ENCODE assay signal across 8 cellular contexts in genomic region chr1:207863893-207864535, GRCh38. TPM values are rescaled to one million over a fixed set of nuclear protein-coding genes. Genes with fewer than 3 reads are reported as not detected.
A peak's percentile ranks its signal among the peaks of the same experiment; 100 is the strongest.
DNase-seq lines count a peak whose midpoint lies in the region; ATAC-seq and TF ChIP-seq lines count a peak whose summit lies in the region.

No MANE protein-coding gene starts in this region.

- intact Hi-C loops in dorsolateral prefrontal cortex (cut with DNase I), result no loop called here

- H3K9me3 ChIP-seq in Peyer's patch, result no peaks in the 10 kb centered on the region

- peaks cover 0 to 53% (median 15%) of the 10 kb centered on the region in 4 donors for H3K4me1 ChIP-seq in Peyer's patch

- H3K27me3 ChIP-seq in Peyer's patch (no peaks in the 10 kb centered on the region), dorsolateral prefrontal cortex (no peaks in the 10 kb centered on the region)

- peak in 1 of 6 experiments; percentile 12 for TF ChIP-seq CTCF in Peyer's patch (IDR thresholded peaks at IDR 0.05)
- no peak for TF ChIP-seq CTCF in dorsolateral prefrontal cortex (IDR thresholded peaks at IDR 0.05 in 54 of 56, conservative IDR thresholded peaks at IDR 0.05 in 2 of 56; ENCODE audit: low read depth in 1 of 56, partially characterized antibody in 56 of 56)

- DNase-seq in GF-D8 (lab: John Stamatoyannopoulos, UW), result peak; percentile 83
- peak in 2 of 3 donors; percentile 67 to 78 for DNase-seq in Peyer's patch
- no peak for DNase-seq in dorsolateral prefrontal cortex
- peak; percentile 49 for DNase-seq in stimulated activated naive CD8-positive, alpha-beta T cell treated with anti-CD3 and anti-CD28 coated beads, Interleukin-15, Interleukin-2, amounts not matched to agents 100 U/mL and 50 U/mL, for 24 hours
- DNase-seq in NCI-H510A treated with DMSO at 0.1 percent for 48 hours (lab: John Stamatoyannopoulos, UW), result no peak
- no peak for DNase-seq in mesenteric fat pad (ENCODE audit: low spot score)
- DNase-seq in GM03348 (ENCODE audit: low spot score), result no peak

- peak overlapping the region in 3 of 4 donors; percentile 30 to 65 (median 59) for H3K27ac ChIP-seq in Peyer's patch
- peak overlapping the region in 48 of 59 donors; percentile 6 to 76 (median 54) for H3K27ac ChIP-seq in dorsolateral prefrontal cortex

- H3K36me3 ChIP-seq in Peyer's patch, result no peaks in the 10 kb centered on the region

- peak; percentile 66 for ATAC-seq in GM21786 (IDR thresholded peaks at IDR 0.05; ENCODE audit: unreplicated experiment)
- ATAC-seq in stimulated activated naive CD8-positive, alpha-beta T cell treated with anti-CD3 and anti-CD28 coated beads, Interleukin-15, Interleukin-2, amounts not matched to agents 100 U/mL and 50 U/mL, for 24 hours, result peak; percentile 59

- H3K4me3 ChIP-seq in Peyer's patch (no peak overlapping the region), dorsolateral prefrontal cortex (peak overlapping the region in 37 of 59 donors; percentile 0 to 98 (median 23))

- no peak for TF ChIP-seq POLR2A in Peyer's patch (IDR thresholded peaks at IDR 0.05)

RNA-seq across cellular contexts. Expression of gene CD34, which starts 46.9 kb away (rescaled TPM):
- total RNA-seq in Peyer's patch, result 10 to 100 TPM in 3 of 4 donors, 1 to 10 TPM in 1; 4.6 to 21.9 (median 19.6) TPM
- 10 to 100 TPM in 99 of 120 experiments, 1 to 10 TPM in 21; 3.4 to 46.4 (median 15.4) TPM for total RNA-seq in dorsolateral prefrontal cortex
- 45.5 TPM for total RNA-seq in mesenteric fat pad

Comparison
In these comparisons a context has a peak if more than half of its experiments do, and no peak if none do; other contexts are left out.
1. DNase-seq: peak in GF-D8 (single experiment), Peyer's patch (2 of 3) and stimulated activated naive CD8-positive, alpha-beta T cell treated with anti-CD3 and anti-CD28 coated beads, Interleukin-15, Interleukin-2, amounts not matched to agents 100 U/mL and 50 U/mL, for 24 hours (single experiment); none in dorsolateral prefrontal cortex (0 of 10), NCI-H510A treated with DMSO at 0.1 percent for 48 hours (single experiment), mesenteric fat pad (single experiment) and GM03348 (single experiment).
2. H3K4me3 ChIP-seq: peak in dorsolateral prefrontal cortex (37 of 59); none in Peyer's patch (0 of 4).